11 cellular contexts compared by ENCODE assay signal in genomic region chr9:133390713-133391112, GRCh38. TPM values are rescaled to one million over a fixed set of nuclear protein-coding genes. Genes with fewer than 3 reads are reported as not detected.
"Had no signal": no experiment of that assay in that cellular context is flagged by ENCODE, and none has a peak within 500 bp of the region (broad histone marks: within the 10 kb centered on the region; RNA-seq: fewer than 3 reads in every experiment).

No MANE protein-coding gene starts in this region.

- ATAC-seq: GM23338, HCT116 had no signal

- H2AFZ ChIP-seq: GM23338 had no signal

- DNase-seq: HFFc6, KBM-7 had no signal

- H3K27ac Mint-ChIP-seq: GM23338, HFFc6, IgD-negative memory B cell had no signal

- H3K36me3 Mint-ChIP-seq: IgD-negative memory B cell had no signal

- H3K4me2 ChIP-seq: GM23338, KMS-11 had no signal

- H3K36me3 ChIP-seq: HAP-1 had no signal

- H3K4me3 ChIP-seq: GM23338, HAP-1 had no signal

- H3K9ac ChIP-seq: KMS-11 had no signal

- H3K9me3 ChIP-seq: HAP-1 had no signal

- H3K9me3 Mint-ChIP-seq: HFFc6, IgD-negative memory B cell had no signal

- FAIRE-seq: H1, H54, HTR-8/SVneo had no signal

- H3K27ac ChIP-seq: KMS-11 had no signal

- H3K4me1 ChIP-seq: HAP-1 had no signal

- H3K4me1 Mint-ChIP-seq: GM23338, IgD-negative memory B cell had no signal

- H3K4me3 Mint-ChIP-seq: GM23338, HFFc6, IgD-negative memory B cell had no signal

RNA-seq across cellular contexts. Expression of gene STKLD1, which starts 14.5 kb away (rescaled TPM):
- total RNA-seq: GM23338, H1, HT-29 had no signal
